Comparison of ENCODE assay signal across 1 cellular context in the genomic region with DNA sequence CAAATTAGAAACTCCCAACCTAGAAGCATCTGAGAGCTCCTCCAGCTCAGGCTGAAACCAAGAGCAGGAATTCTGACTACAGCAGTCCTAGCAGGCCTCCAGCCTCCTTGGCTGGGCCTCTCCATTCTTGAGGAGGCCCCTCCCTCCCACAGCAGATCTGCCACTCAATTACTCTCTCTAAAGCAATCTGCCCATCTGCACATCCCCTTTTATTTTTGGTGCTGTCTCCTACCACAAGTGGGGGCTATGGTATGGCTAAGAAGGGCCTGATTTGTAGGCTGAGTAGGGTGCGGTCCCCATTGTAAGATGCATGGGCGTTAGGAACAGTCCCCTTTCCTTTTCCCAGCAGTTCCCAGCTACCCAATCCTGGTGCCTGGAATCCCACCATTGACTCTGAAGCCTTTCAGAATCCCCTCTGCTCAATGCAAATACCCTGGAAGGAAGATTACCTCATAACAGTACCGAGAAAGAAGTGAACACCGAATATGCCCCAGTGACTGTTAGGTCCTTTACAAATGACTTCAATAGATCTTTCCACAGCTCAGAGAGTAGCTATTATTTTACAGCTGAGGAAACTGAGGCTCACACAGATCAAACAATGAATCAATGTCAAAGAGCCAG.
TF ChIP-seq lines count a peak whose summit lies in the region.

No MANE protein-coding gene starts in this region.

TF ChIP-seq in GM12878, 131 proteins besides CTCF, POLR2A, EP300 and RAD21 (continued from another document):
- peak; percentile 51; the same call in 1 of the 2 replicates for TF ChIP-seq IRF4 (IDR thresholded peaks at IDR 0.05; ENCODE audit: low read depth, low read length)
- TF ChIP-seq JUNB (IDR thresholded peaks at IDR 0.05), result peak; percentile 72
- TF ChIP-seq EED (IDR thresholded peaks at IDR 0.05; ENCODE audit: low read depth), result peak; percentile 84
- TF ChIP-seq, protein P1, sequence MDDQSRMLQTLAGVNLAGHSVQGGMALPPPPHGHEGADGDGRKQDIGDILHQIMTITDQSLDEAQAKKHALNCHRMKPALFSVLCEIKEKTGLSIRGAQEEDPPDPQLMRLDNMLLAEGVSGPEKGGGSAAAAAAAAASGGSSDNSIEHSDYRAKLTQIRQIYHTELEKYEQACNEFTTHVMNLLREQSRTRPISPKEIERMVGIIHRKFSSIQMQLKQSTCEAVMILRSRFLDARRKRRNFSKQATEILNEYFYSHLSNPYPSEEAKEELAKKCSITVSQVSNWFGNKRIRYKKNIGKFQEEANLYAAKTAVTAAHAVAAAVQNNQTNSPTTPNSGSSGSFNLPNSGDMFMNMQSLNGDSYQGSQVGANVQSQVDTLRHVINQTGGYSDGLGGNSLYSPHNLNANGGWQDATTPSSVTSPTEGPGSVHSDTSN (IDR thresholded peaks at IDR 0.05; ENCODE audit: insufficient replicate concordance, low read depth, low read length), result peak; percentile 81
- TF ChIP-seq IKZF2 (IDR thresholded peaks at IDR 0.05), result 0 out of 4 replicates have a peak, but pooled peaks of 1 of the 2 experiments have one; percentile 14
- 0 out of 3 replicates have a peak, but pooled peaks have one; percentile 8 for TF ChIP-seq POU2F2 (IDR thresholded peaks at IDR 0.05; ENCODE audit: borderline replicate concordance, low read depth, low read length)
- no peak for TF ChIP-seq SMARCA5 (IDR thresholded peaks at IDR 0.05)
- TF ChIP-seq, protein P2, sequence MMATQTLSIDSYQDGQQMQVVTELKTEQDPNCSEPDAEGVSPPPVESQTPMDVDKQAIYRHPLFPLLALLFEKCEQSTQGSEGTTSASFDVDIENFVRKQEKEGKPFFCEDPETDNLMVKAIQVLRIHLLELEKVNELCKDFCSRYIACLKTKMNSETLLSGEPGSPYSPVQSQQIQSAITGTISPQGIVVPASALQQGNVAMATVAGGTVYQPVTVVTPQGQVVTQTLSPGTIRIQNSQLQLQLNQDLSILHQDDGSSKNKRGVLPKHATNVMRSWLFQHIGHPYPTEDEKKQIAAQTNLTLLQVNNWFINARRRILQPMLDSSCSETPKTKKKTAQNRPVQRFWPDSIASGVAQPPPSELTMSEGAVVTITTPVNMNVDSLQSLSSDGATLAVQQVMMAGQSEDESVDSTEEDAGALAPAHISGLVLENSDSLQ (IDR thresholded peaks at IDR 0.05), result peak; percentile 87
